7 cellular contexts compared by ENCODE assay signal in genomic region chr1:27527857-27528700, GRCh38. TPM values are rescaled to one million over a fixed set of nuclear protein-coding genes. Genes with fewer than 3 reads are reported as not detected.
DNase-seq lines count a peak whose midpoint lies in the region; ATAC-seq and TF ChIP-seq lines count a peak whose summit lies in the region.

No MANE protein-coding gene starts in this region.

- H3K36me3 ChIP-seq in HEK293 (ENCODE audit: control insufficient read depth in 2 of 2, insufficient read depth in 1 of 2, low read length in 2 of 2) = peaks cover 0 to 6% of the 10 kb centered on the region in 2 experiments; a peak in 1 of 3 replicates
- no peaks in the 10 kb centered on the region for H3K36me3 ChIP-seq in OCI-LY1 (ENCODE audit: insufficient read depth, low read length)

- no peaks in the 10 kb centered on the region for H4K20me1 ChIP-seq in OCI-LY1 (ENCODE audit: insufficient read depth, low read length)

- H3K4me2 ChIP-seq in OCI-LY1 (ENCODE audit: low read length) = peak overlapping the region; percentile 77

- no peaks in the 10 kb centered on the region for H3K9me2 ChIP-seq in OCI-LY1 (ENCODE audit: low read depth, low read length)

- peaks cover 9% of the 10 kb centered on the region; the same call in 1 of the 2 replicates for H3F3A ChIP-seq in OCI-LY1 (ENCODE audit: insufficient read depth, low read length)

- H3K36me3 Mint-ChIP-seq in activated naive CD4-positive, alpha-beta T cell treated with anti-CD3 and anti-CD28 coated beads, Interleukin-2, amount 50 U/mL, for 72 hours = peaks cover 0 to 9% of the 10 kb centered on the region in 2 donors

- no peaks in the 10 kb centered on the region for H3K27me3 ChIP-seq in OCI-LY1 (ENCODE audit: insufficient read depth, low read length)

- no peaks in the 10 kb centered on the region for H3K9me3 Mint-ChIP-seq in activated naive CD4-positive, alpha-beta T cell treated with anti-CD3 and anti-CD28 coated beads, Interleukin-2, amount 50 U/mL, for 72 hours

- CTCF ChIA-PET in HEK293 (lab: Yijun Ruan, JAX) = no interaction called here

- peak overlapping the region; percentile 62 for H3K9ac ChIP-seq in OCI-LY1 (ENCODE audit: low read length)

- H3K9me3 ChIP-seq in HEK293 (ENCODE audit: control insufficient read depth, insufficient read depth, low read depth, low read length) (no peaks in the 10 kb centered on the region), OCI-LY1 (ENCODE audit: low read length) (no peaks in the 10 kb centered on the region)

- peak overlapping the region; percentile 2 for H3K4me3 ChIP-seq in HEK293 (ENCODE audit: low read depth, low read length)
- peak overlapping the region; percentile 55 for H3K4me3 ChIP-seq in OCI-LY1 (ENCODE audit: low read depth, low read length, poor library complexity, severe bottlenecking)

- H3K27ac Mint-ChIP-seq in activated naive CD4-positive, alpha-beta T cell treated with anti-CD3 and anti-CD28 coated beads, Interleukin-2, amount 50 U/mL, for 72 hours = no peak overlapping the region

- DNase-seq in activated naive CD4-positive, alpha-beta T cell treated with anti-CD3 and anti-CD28 coated beads, Interleukin-2, amount 50 U/mL, for 72 hours (ENCODE audit: low spot score in 2 of 2) = peak in 1 of 2 donors; percentile 60
- peak; percentile 35 for DNase-seq in left cardiac atrium
- DNase-seq in posterior vena cava (ENCODE audit: low spot score) = peak; percentile 79

- H3K27ac ChIP-seq in HEK293 (ENCODE audit: extremely low read depth, low read depth, low read length) (peak overlapping the region; percentile 20; the same call in 1 of the 2 replicates), OCI-LY1 (ENCODE audit: low read depth, low read length, poor library complexity, severe bottlenecking) (peak overlapping the region; percentile 99)

- H3K79me2 ChIP-seq in OCI-LY1 (ENCODE audit: insufficient read depth, low read length) = no peaks in the 10 kb centered on the region

- intact Hi-C loops in left cardiac atrium (cut with DNase I) = no loop called here
- intact Hi-C loops in posterior vena cava (cut with DNase I) = no loop called here

- H2AFZ ChIP-seq in OCI-LY1 (ENCODE audit: low read length) = no peak overlapping the region

- TF ChIP-seq CTCF in HEK293 (tag by site-specific recombination; IDR thresholded peaks at IDR 0.05) = peak; percentile 60
- no peak for TF ChIP-seq CTCF in OCI-LY1 (IDR thresholded peaks at IDR 0.05; ENCODE audit: low read length)

- H3K4me1 ChIP-seq in HEK293 (ENCODE audit: control insufficient read depth, insufficient read depth, low read length) (peaks cover 11% of the 10 kb centered on the region), OCI-LY1 (ENCODE audit: insufficient read depth, low read length, severe bottlenecking) (peaks cover 66% of the 10 kb centered on the region)

- POLR2A ChIA-PET in HEK293 (lab: Yijun Ruan, JAX) = no interaction called here

- ATAC-seq in activated naive CD4-positive, alpha-beta T cell treated with anti-CD3 and anti-CD28 coated beads, Interleukin-2, amount 50 U/mL, for 72 hours = peak; percentile 21 to 33
- ATAC-seq in left cardiac atrium (peak; percentile 52 to 63), GM18511 (IDR thresholded peaks at IDR 0.05; ENCODE audit: unreplicated experiment) (no peak), HG03039 (IDR thresholded peaks at IDR 0.05; ENCODE audit: unreplicated experiment) (no peak)

TF ChIP-seq in HEK293, 187 proteins besides CTCF, POLR2A, EP300 and RAD21 (continues in another document):
- TF ChIP-seq GLIS2 (tag by site-specific recombination; IDR thresholded peaks at IDR 0.05) (peak; percentile 88), PRDM6 (tag by site-specific recombination; IDR thresholded peaks at IDR 0.05) (no peak), SCRT2 (tag by site-specific recombination; IDR thresholded peaks at IDR 0.05) (peak; percentile 91), ZNF514 (tag by site-specific recombination; IDR thresholded peaks at IDR 0.05) (no peak), ZNF19 (tag by site-specific recombination; IDR thresholded peaks at IDR 0.05; ENCODE audit: low read depth) (no peak), ZBTB10 (tag by site-specific recombination; IDR thresholded peaks at IDR 0.05) (peak; percentile 21; the same call in 1 of the 2 replicates), ZNF398 (tag by site-specific recombination; IDR thresholded peaks at IDR 0.05) (peak; percentile 97), ZSCAN4 (tag by site-specific recombination; IDR thresholded peaks at IDR 0.05) (peak; percentile 78), GFI1B (tag by site-specific recombination; IDR thresholded peaks at IDR 0.05) (no peak), ZNF561 (tag by site-specific recombination; IDR thresholded peaks at IDR 0.05; ENCODE audit: borderline replicate concordance) (peak; percentile 72)

RNA-seq across cellular contexts. Expression of gene WASF2, which starts 38.1 kb away (rescaled TPM):
- total RNA-seq in activated naive CD4-positive, alpha-beta T cell treated with anti-CD3 and anti-CD28 coated beads, Interleukin-2, amount 50 U/mL, for 72 hours = 100 to 1,000 TPM in 1 of 2 donors, 10 to 100 TPM in 1; 97.8 to 116 TPM
- total RNA-seq in left cardiac atrium = 10 to 100 TPM; 71.8 to 77.4 TPM
- total RNA-seq in posterior vena cava = 100 to 1,000 TPM; 154 to 155 TPM

Comparison
In these comparisons a context has a peak if more than half of its experiments do, and no peak if none do; other contexts are left out.
1. ATAC-seq: peak in activated naive CD4-positive, alpha-beta T cell treated with anti-CD3 and anti-CD28 coated beads, Interleukin-2, amount 50 U/mL, for 72 hours (2 of 2) and left cardiac atrium (2 of 2); none in GM18511 (single experiment) and HG03039 (single experiment).